ENCODE assay signal across 1 cellular context in genomic region chr13:67084066-67084465, GRCh38.
TF ChIP-seq lines count a peak whose summit lies in the region.

No MANE protein-coding gene starts in this region.

TF ChIP-seq in GM23338, 12 proteins besides CTCF, POLR2A, EP300 and RAD21 (continued from another document):
- TF ChIP-seq ZNF462 (CRISPR knock-in tag; IDR thresholded peaks at IDR 0.05): no peak
- TF ChIP-seq POLR2AphosphoS5 (IDR thresholded peaks at IDR 0.05; ENCODE audit: low read depth): no peak
- TF ChIP-seq CREB1 (CRISPR knock-in tag; IDR thresholded peaks at IDR 0.05; ENCODE audit: low read depth): no peak
- no peak for TF ChIP-seq EZH2phosphoT487 (IDR thresholded peaks at IDR 0.05; ENCODE audit: unreplicated experiment)
- no peak for TF ChIP-seq ZNF331 (CRISPR knock-in tag; IDR thresholded peaks at IDR 0.05; ENCODE audit: low read depth)
- TF ChIP-seq REST (IDR thresholded peaks at IDR 0.05; ENCODE audit: unreplicated experiment): no peak
- TF ChIP-seq ETS1 (IDR thresholded peaks at IDR 0.05): no peak
- TF ChIP-seq JUNB (IDR thresholded peaks at IDR 0.05; ENCODE audit: unreplicated experiment): no peak
- TF ChIP-seq NANOG (IDR thresholded peaks at IDR 0.05; ENCODE audit: borderline replicate concordance): no peak
- no peak for TF ChIP-seq STAT1 (IDR thresholded peaks at IDR 0.05; ENCODE audit: unreplicated experiment)
- no peak for TF ChIP-seq EZH2 (IDR thresholded peaks at IDR 0.05; ENCODE audit: low read depth, unreplicated experiment)
